In genomic region chr17:22221344-22221743, GRCh38 we compare ENCODE assay signal across 32 cellular contexts.
"Had no signal": no experiment of that assay in that cellular context is flagged by ENCODE, and none has a peak within 500 bp of the region (broad histone marks: within the 10 kb centered on the region; RNA-seq: fewer than 3 reads in every experiment).

No MANE protein-coding gene starts in this region.

- H3K36me3 Mint-ChIP-seq: naive B cell; stimulated activated memory B cell treated with anti-CD40 and anti-IgM and Interleukin-4, amounts not matched to agents 10 μg/mL and 1 μg/mL and 100 μg/mL, for 72 hours had no signal

- H3K27ac Mint-ChIP-seq: effector memory CD8-positive, alpha-beta T cell; mesothelial cell of epicardium; naive B cell; natural killer cell treated with Interleukin-12 subunit alpha and Interleukin-12 subunit beta and Interleukin-15 and Interleukin-18, amount 100 ng/mL, for 72 hours; progenitor cell of endocrine pancreas; stimulated activated memory B cell treated with anti-CD40 and anti-IgM and Interleukin-4, amounts not matched to agents 10 μg/mL and 1 μg/mL and 100 μg/mL, for 72 hours had no signal

- H3K9me3 Mint-ChIP-seq: stimulated activated memory B cell treated with anti-CD40 and anti-IgM and Interleukin-4, amounts not matched to agents 10 μg/mL and 1 μg/mL and 100 μg/mL, for 72 hours had no signal

- H3K9ac ChIP-seq: parathyroid adenoma had no signal

- H3K4me1 Mint-ChIP-seq: mesothelial cell of epicardium; naive B cell; neural crest cell; stimulated activated memory B cell treated with anti-CD40 and anti-IgM and Interleukin-4, amounts not matched to agents 10 μg/mL and 1 μg/mL and 100 μg/mL, for 72 hours had no signal

- H3K36me3 ChIP-seq: esophagus squamous epithelium, heart right ventricle, lower lobe of right lung, neutrophil, right lobe of liver, thoracic aorta, transverse colon, vagina had no signal

- H3K27me3 ChIP-seq: esophagus squamous epithelium, neutrophil, right lobe of liver, transverse colon, vagina had no signal

- ATAC-seq: effector memory CD8-positive, alpha-beta T cell; heart right ventricle; left colon; left ventricle myocardium superior; lower lobe of right lung; mucosa of descending colon; natural killer cell treated with Interleukin-12 subunit alpha and Interleukin-12 subunit beta and Interleukin-15 and Interleukin-18, amount 100 ng/mL, for 72 hours; right lobe of liver; stimulated activated memory B cell treated with anti-CD40 and anti-IgM and Interleukin-4, amounts not matched to agents 10 μg/mL and 1 μg/mL and 100 μg/mL, for 72 hours; stimulated activated naive CD8-positive, alpha-beta T cell treated with anti-CD3 and anti-CD28 coated beads, Interleukin-15, Interleukin-2, amounts not matched to agents 100 U/mL and 50 U/mL, for 24 hours had no signal

- H3K4me3 ChIP-seq: esophagus squamous epithelium, heart right ventricle, lower lobe of right lung, mucosa of descending colon, right lobe of liver, thoracic aorta, transverse colon, vagina had no signal

- H3K4me1 ChIP-seq: esophagus squamous epithelium, heart right ventricle, lower lobe of right lung, parathyroid adenoma, right lobe of liver, transverse colon, vagina had no signal

- H3K4me3 Mint-ChIP-seq: effector memory CD8-positive, alpha-beta T cell; mesothelial cell of epicardium; naive B cell; natural killer cell treated with Interleukin-12 subunit alpha and Interleukin-12 subunit beta and Interleukin-15 and Interleukin-18, amount 100 ng/mL, for 72 hours; neural crest cell; stimulated activated memory B cell treated with anti-CD40 and anti-IgM and Interleukin-4, amounts not matched to agents 10 μg/mL and 1 μg/mL and 100 μg/mL, for 72 hours had no signal

- H3K27ac ChIP-seq: esophagus squamous epithelium, heart right ventricle, lower lobe of right lung, neutrophil, parathyroid adenoma, right lobe of liver, thoracic aorta, transverse colon, vagina had no signal

- H2AFZ ChIP-seq: parathyroid adenoma had no signal

- DNase-seq: cortex of kidney; effector memory CD8-positive, alpha-beta T cell; erythroblast; esophagus squamous epithelium; foreskin melanocyte; glutamatergic neuron; heart right ventricle; hippocampal formation; islet precursor cell; kidney glomerular epithelial cell; left colon; left ventricle myocardium superior; lower lobe of right lung; mucosa of descending colon; naive B cell; small intestine; stimulated activated CD4-positive, alpha-beta T cell treated with anti-CD3 and anti-CD28 coated beads, Interleukin-12 subunit alpha, Interleukin-12 subunit beta, amount 100 ng/mL, for 4 hours; stimulated activated CD4-positive, alpha-beta T cell treated with anti-CD3 and anti-CD28 coated beads, Interleukin-1b, Interleukin-23, amount 100 ng/mL, for 48 hours; stimulated activated CD4-positive, alpha-beta T cell treated with anti-CD3 and anti-CD28 coated beads, Interleukin-4, amount 100 ng/mL, for 1 hour; stimulated activated naive CD8-positive, alpha-beta T cell treated with anti-CD3 and anti-CD28 coated beads, Interleukin-15, Interleukin-2, amounts not matched to agents 100 U/mL and 50 U/mL, for 24 hours; substantia nigra; transverse colon had no signal

- H3K9me3 ChIP-seq: lower lobe of right lung, neutrophil, right lobe of liver, thoracic aorta, vagina had no signal
